1 cellular context compared by ENCODE assay signal in genomic region chr1:213296558-213296957, GRCh38.
TF ChIP-seq lines count a peak whose summit lies in the region.

No MANE protein-coding gene starts in this region.

TF ChIP-seq in K562, 482 proteins besides CTCF, POLR2A, EP300 and RAD21 (continued from another document and continues in another):
- TF ChIP-seq MGA (IDR thresholded peaks at IDR 0.05) = no peak
- no peak for TF ChIP-seq THRA (IDR thresholded peaks at IDR 0.05)
- peak; percentile 60; the same call in 1 of the 2 replicates for TF ChIP-seq HES1 (IDR thresholded peaks at IDR 0.05; ENCODE audit: low read depth)
- no peak for TF ChIP-seq NR3C1 (CRISPR knock-in tag; IDR thresholded peaks at IDR 0.05)
- TF ChIP-seq PHF20 (IDR thresholded peaks at IDR 0.05; ENCODE audit: partially characterized antibody) = no peak
- no peak for TF ChIP-seq SETDB1 (IDR thresholded peaks at IDR 0.05; ENCODE audit: low read length)
- no peak for TF ChIP-seq ZBTB17 (CRISPR knock-in tag; IDR thresholded peaks at IDR 0.05)
- TF ChIP-seq JUND (IDR thresholded peaks at IDR 0.05; ENCODE audit: borderline replicate concordance, low read depth, low read length) = 0 out of 2 replicates have a peak, but pooled peaks have one; percentile 23
- TF ChIP-seq JUND (tag; IDR thresholded peaks at IDR 0.05; ENCODE audit: borderline replicate concordance, low read depth, low read length) = peak; percentile 35; the same call in 1 of the 3 replicates
- TF ChIP-seq TCFL5 (CRISPR knock-in tag; conservative IDR thresholded peaks at IDR 0.05) = no peak
- TF ChIP-seq NUFIP1 (IDR thresholded peaks at IDR 0.05; ENCODE audit: partially characterized antibody) = no peak
- no peak for TF ChIP-seq KLF13 (tag; IDR thresholded peaks at IDR 0.05; ENCODE audit: borderline replicate concordance, low read depth)
- no peak for TF ChIP-seq ZBTB49 (CRISPR knock-in tag; IDR thresholded peaks at IDR 0.05; ENCODE audit: borderline replicate concordance)
- no peak for TF ChIP-seq KLF1 (tag; IDR thresholded peaks at IDR 0.05)
- TF ChIP-seq NKRF (IDR thresholded peaks at IDR 0.05; ENCODE audit: borderline replicate concordance) = no peak
- no peak for TF ChIP-seq ZNF511 (CRISPR knock-in tag; IDR thresholded peaks at IDR 0.05)
- peak; percentile 63 for TF ChIP-seq CEBPG (CRISPR knock-in tag; IDR thresholded peaks at IDR 0.05)
- TF ChIP-seq CEBPG (tag; conservative IDR thresholded peaks at IDR 0.05 in 1 of 2, IDR thresholded peaks at IDR 0.05 in 1 of 2) = peak in 1 of 2 experiments; percentile 81; a peak in 2 of 4 replicates
- peak; percentile 74 for TF ChIP-seq CC2D1A (IDR thresholded peaks at IDR 0.05)
- no peak for TF ChIP-seq ATF1 (CRISPR knock-in tag; IDR thresholded peaks at IDR 0.05)
- TF ChIP-seq ATF1 (tag; IDR thresholded peaks at IDR 0.05) = no peak
- peak; percentile 32; the same call in 1 of the 2 replicates for TF ChIP-seq MTA2 (IDR thresholded peaks at IDR 0.05; ENCODE audit: low read depth)
- peak; percentile 82 for TF ChIP-seq CBFA2T3 (IDR thresholded peaks at IDR 0.05)
- TF ChIP-seq ZC3H4 (CRISPR knock-in tag; IDR thresholded peaks at IDR 0.05; ENCODE audit: borderline replicate concordance) = no peak
- TF ChIP-seq STAT5A (IDR thresholded peaks at IDR 0.05; ENCODE audit: borderline replicate concordance, low read length) = peak; percentile 37; the same call in 1 of the 2 replicates
- no peak for TF ChIP-seq ZNF507 (tag; conservative IDR thresholded peaks at IDR 0.05)
- no peak for TF ChIP-seq TAF15 (IDR thresholded peaks at IDR 0.05; ENCODE audit: low read depth, low read length)
- no peak for TF ChIP-seq SAFB2 (IDR thresholded peaks at IDR 0.05; ENCODE audit: borderline replicate concordance, low read depth, low read length, severe bottlenecking)
- TF ChIP-seq RBM15 (IDR thresholded peaks at IDR 0.05; ENCODE audit: insufficient read depth, low read length) = no peak
- no peak for TF ChIP-seq PTBP1 (IDR thresholded peaks at IDR 0.05; ENCODE audit: low read depth, low read length)
- TF ChIP-seq BCL6 (CRISPR knock-in tag; IDR thresholded peaks at IDR 0.05) = no peak
- no peak for TF ChIP-seq CBX1 (IDR thresholded peaks at IDR 0.05; ENCODE audit: low read depth)
- TF ChIP-seq CREB5 (CRISPR knock-in tag; IDR thresholded peaks at IDR 0.05) = no peak
- no peak for TF ChIP-seq HMG20B (CRISPR knock-in tag; IDR thresholded peaks at IDR 0.05)
- 0 out of 2 replicates have a peak, but pooled peaks have one; percentile 19 for TF ChIP-seq ZEB2 (IDR thresholded peaks at IDR 0.05)
- TF ChIP-seq POLR3A (IDR thresholded peaks at IDR 0.05; ENCODE audit: borderline replicate concordance, extremely low read depth, insufficient read depth, insufficient read length) = no peak
- no peak for TF ChIP-seq E4F1 (CRISPR knock-in tag; IDR thresholded peaks at IDR 0.05; ENCODE audit: borderline replicate concordance)
- TF ChIP-seq ZNF408 (CRISPR knock-in tag; IDR thresholded peaks at IDR 0.05; ENCODE audit: low read depth) = no peak
- TF ChIP-seq WHSC1 (IDR thresholded peaks at IDR 0.05; ENCODE audit: low read length) = no peak
- TF ChIP-seq CHD1 (IDR thresholded peaks at IDR 0.05; ENCODE audit: low read length) = no peak
- no peak for TF ChIP-seq RBM34 (IDR thresholded peaks at IDR 0.05; ENCODE audit: borderline replicate concordance, insufficient read depth, low read length)
- no peak for TF ChIP-seq SMAD3 (CRISPR knock-in tag; conservative IDR thresholded peaks at IDR 0.05)
